ENCODE assay signal across 8 cellular contexts in the genomic region with DNA sequence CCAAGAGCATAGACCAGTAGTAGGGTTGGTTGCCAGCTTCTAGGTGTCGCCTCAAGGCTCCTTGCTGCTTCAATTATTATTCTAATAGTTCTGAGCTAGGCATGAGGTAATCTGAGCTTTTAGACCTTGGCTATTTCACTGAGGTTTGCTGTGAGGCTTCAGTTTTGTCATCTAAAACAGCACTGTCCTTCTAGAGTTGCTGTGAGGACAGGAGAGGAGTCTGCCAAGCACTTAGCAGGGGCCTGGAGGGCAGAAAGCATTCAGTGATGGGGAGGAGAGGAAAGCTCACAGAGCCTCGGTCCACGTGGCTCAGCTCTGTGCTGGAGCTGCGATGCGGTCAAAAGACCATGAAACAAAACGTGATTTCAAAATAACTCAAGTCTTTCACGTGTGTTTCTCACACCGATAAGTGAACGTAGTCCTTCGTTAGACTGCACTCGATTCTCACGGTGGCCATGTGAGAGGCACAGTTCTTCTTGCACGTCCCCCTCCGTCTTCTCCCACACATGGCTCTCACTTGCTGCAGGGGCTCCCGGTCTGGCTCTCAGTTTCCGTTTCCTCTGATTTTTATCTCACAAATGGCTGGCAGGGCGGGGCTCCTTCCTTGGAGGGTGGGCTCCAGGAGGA.
A peak's percentile ranks its signal among the peaks of the same experiment; 100 is the strongest.
DNase-seq lines count a peak whose midpoint lies in the region; ATAC-seq and TF ChIP-seq lines count a peak whose summit lies in the region.

No MANE protein-coding gene starts in this region.

- H3K27ac Mint-ChIP-seq in CD14-positive monocyte, result peak overlapping the region in 4 of 7 donors; percentile 32 to 66 (median 54)
- H3K27ac Mint-ChIP-seq in activated naive CD4-positive, alpha-beta T cell treated with anti-CD3 and anti-CD28 coated beads, Interleukin-2, amount 50 U/mL, for 24 hours, result peak overlapping the region; percentile 89

- H3K4me3 ChIP-seq in psoas muscle, result no peak overlapping the region
- H3K4me3 ChIP-seq in esophagus muscularis mucosa, result no peak overlapping the region

- no peak for TF ChIP-seq CTCF in CD14-positive monocyte (IDR thresholded peaks at IDR 0.05)
- TF ChIP-seq CTCF in psoas muscle (IDR thresholded peaks at IDR 0.05), result no peak
- TF ChIP-seq CTCF in esophagus muscularis mucosa (IDR thresholded peaks at IDR 0.05), result no peak

- no peak for TF ChIP-seq EP300 in esophagus muscularis mucosa (IDR thresholded peaks at IDR 0.05)

- DNase-seq in CD14-positive monocyte (ENCODE audit: low spot score) (no peak), psoas muscle (no peak), esophagus muscularis mucosa (ENCODE audit: extremely low spot score) (no peak), EL (no peak), NCI-H524 treated with DMSO at 0.1 percent for 48 hours (lab: John Stamatoyannopoulos, UW) (no peak)

- ATAC-seq in GM19395 (IDR thresholded peaks at IDR 0.05; ENCODE audit: unreplicated experiment) (peak; percentile 53), HG03342 (IDR thresholded peaks at IDR 0.05; ENCODE audit: unreplicated experiment) (peak; percentile 45), psoas muscle (no peak)

- no peaks in the 10 kb centered on the region for H3K36me3 Mint-ChIP-seq in CD14-positive monocyte
- no peaks in the 10 kb centered on the region for H3K36me3 Mint-ChIP-seq in activated naive CD4-positive, alpha-beta T cell treated with anti-CD3 and anti-CD28 coated beads, Interleukin-2, amount 50 U/mL, for 24 hours

- H3K4me1 Mint-ChIP-seq in CD14-positive monocyte, result peaks cover 52% of the 10 kb centered on the region
- peaks cover 60% of the 10 kb centered on the region for H3K4me1 Mint-ChIP-seq in activated naive CD4-positive, alpha-beta T cell treated with anti-CD3 and anti-CD28 coated beads, Interleukin-2, amount 50 U/mL, for 24 hours

- 39 to 45% (median 43%) methylated on average over 17 of the region's 17 CpGs for WGBS in psoas muscle, 3 donors
- 49% methylated on average over 17 of the region's 17 CpGs for WGBS in esophagus muscularis mucosa

- H3K27me3 Mint-ChIP-seq in CD14-positive monocyte (ENCODE audit: low read depth in 3 of 3), result peaks cover 2 to 6% (median 4%) of the 10 kb centered on the region in 3 donors
- H3K27me3 Mint-ChIP-seq in activated naive CD4-positive, alpha-beta T cell treated with anti-CD3 and anti-CD28 coated beads, Interleukin-2, amount 50 U/mL, for 24 hours, result no peaks in the 10 kb centered on the region

- H3K9me3 ChIP-seq in psoas muscle (no peaks in the 10 kb centered on the region), esophagus muscularis mucosa (no peaks in the 10 kb centered on the region)

- intact Hi-C loops in CD14-positive monocyte (cut with micrococcal nuclease) (no loop called here), psoas muscle (cut with DNase I) (no loop called here), esophagus muscularis mucosa (cut with DNase I) (no loop called here)

- no peak for TF ChIP-seq POLR2A in esophagus muscularis mucosa (IDR thresholded peaks at IDR 0.05; ENCODE audit: low read depth)

- H3K4me3 Mint-ChIP-seq in CD14-positive monocyte, result peak overlapping the region; percentile 64 to 90
- peak overlapping the region; percentile 65 for H3K4me3 Mint-ChIP-seq in activated naive CD4-positive, alpha-beta T cell treated with anti-CD3 and anti-CD28 coated beads, Interleukin-2, amount 50 U/mL, for 24 hours

- H3K36me3 ChIP-seq in psoas muscle (ENCODE audit: insufficient read depth in 1 of 2, low read depth in 1 of 2) (no peaks in the 10 kb centered on the region), esophagus muscularis mucosa (no peaks in the 10 kb centered on the region)

- H3K4me1 ChIP-seq in psoas muscle (peaks cover 3% of the 10 kb centered on the region), esophagus muscularis mucosa (peaks cover 12 to 25% (median 20%) of the 10 kb centered on the region in 4 donors)

- H3K27me3 ChIP-seq in psoas muscle (ENCODE audit: insufficient read depth in 3 of 3, low read length in 2 of 3), result no peaks in the 10 kb centered on the region
- no peaks in the 10 kb centered on the region for H3K27me3 ChIP-seq in esophagus muscularis mucosa

- no peaks in the 10 kb centered on the region for H3K9me3 Mint-ChIP-seq in CD14-positive monocyte
- H3K9me3 Mint-ChIP-seq in activated naive CD4-positive, alpha-beta T cell treated with anti-CD3 and anti-CD28 coated beads, Interleukin-2, amount 50 U/mL, for 24 hours, result no peaks in the 10 kb centered on the region

- H3K27ac ChIP-seq in psoas muscle (peak overlapping the region; percentile 30), esophagus muscularis mucosa (replicated peaks in 1 of 4) (no peak overlapping the region)

Comparison
In these comparisons a context has a peak if more than half of its experiments do, and no peak if none do; other contexts are left out.
1. ATAC-seq: peak in GM19395 (single experiment) and HG03342 (single experiment); none in psoas muscle (0 of 4).